ENCODE assay signal across 8 cellular contexts in genomic region chr15:56919708-56920637, GRCh38. TPM values are rescaled to one million over a fixed set of nuclear protein-coding genes. Genes with fewer than 3 reads are reported as not detected.
A peak's percentile ranks its signal among the peaks of the same experiment; 100 is the strongest.
DNase-seq lines count a peak whose midpoint lies in the region; ATAC-seq and TF ChIP-seq lines count a peak whose summit lies in the region.

No MANE protein-coding gene starts in this region.

- H3K4me1 Mint-ChIP-seq in GM23338 (peaks cover 22% of the 10 kb centered on the region), nephron progenitor cell (peaks cover 54% of the 10 kb centered on the region)

- peak overlapping the region; percentile 56; the same call in 1 of the 2 replicates for H2AFZ ChIP-seq in GM23338
- H2AFZ ChIP-seq in fibroblast of lung (ENCODE audit: low read length), result peak overlapping the region; percentile 22

- DNase-seq in GM23338 (ENCODE audit: low spot score) (peak; percentile 72), NCI-H1092 (lab: John Stamatoyannopoulos, UW) (peak; percentile 2), activated T-cell treated with anti-CD3 and anti-CD28 coated beads for 4 hours (peak; percentile 7), fibroblast of lung (ENCODE audit: low read depth in 2 of 2) (peak; percentile 39 to 76), nephron progenitor cell (no peak), COLO668 (lab: John Stamatoyannopoulos, UW; ENCODE audit: unreplicated experiment) (no peak)

- H3K27ac ChIP-seq in GM23338 (ENCODE audit: low read depth) (peak overlapping the region; percentile 96), fibroblast of lung (ENCODE audit: insufficient read depth, low read length) (peak overlapping the region; percentile 83)

- H3K36me3 ChIP-seq in ES-I3 (ENCODE audit: insufficient read depth, low read length) (no peaks in the 10 kb centered on the region), GM23338 (ENCODE audit: insufficient read depth) (peaks cover 14% of the 10 kb centered on the region; the same call in 1 of the 2 replicates), fibroblast of lung (ENCODE audit: control insufficient read depth, insufficient read depth, low read length) (no peaks in the 10 kb centered on the region)

- H4K20me1 ChIP-seq in GM23338 (replicated peaks; ENCODE audit: insufficient read depth), result no peaks in the 10 kb centered on the region
- H4K20me1 ChIP-seq in fibroblast of lung (ENCODE audit: control insufficient read depth, extremely low read depth, insufficient read depth, low read length), result no peaks in the 10 kb centered on the region

- TF ChIP-seq CTCF in GM23338 (conservative IDR thresholded peaks at IDR 0.05; ENCODE audit: low read depth in 2 of 2), result no peak
- no peak for TF ChIP-seq CTCF in fibroblast of lung (conservative IDR thresholded peaks at IDR 0.05 in 1 of 2, IDR thresholded peaks at IDR 0.05 in 1 of 2; ENCODE audit: low read depth in 1 of 2, low read length in 2 of 2)
- no peak for TF ChIP-seq CTCF in nephron progenitor cell (IDR thresholded peaks at IDR 0.05)

- H3K27ac Mint-ChIP-seq in GM23338 (peak overlapping the region; percentile 88), nephron progenitor cell (peak overlapping the region; percentile 97)

- peak overlapping the region; percentile 80 for H3K9ac ChIP-seq in ES-I3 (ENCODE audit: low read depth, low read length)
- H3K9ac ChIP-seq in fibroblast of lung (ENCODE audit: insufficient read depth, low read length), result peak overlapping the region; percentile 84

- peak overlapping the region; percentile 92 for H3K4me3 Mint-ChIP-seq in GM23338
- peak overlapping the region; percentile 96 for H3K4me3 Mint-ChIP-seq in nephron progenitor cell

- H3K9me3 Mint-ChIP-seq in GM23338 (peaks cover 11% of the 10 kb centered on the region; the same call in 1 of the 3 replicates), nephron progenitor cell (peaks cover 29% of the 10 kb centered on the region)

- H3F3A ChIP-seq in GM23338 (replicated peaks; ENCODE audit: low read depth), result no peaks in the 10 kb centered on the region

- H3K4me1 ChIP-seq in ES-I3 (ENCODE audit: insufficient read depth, low read length) (no peaks in the 10 kb centered on the region), GM23338 (ENCODE audit: insufficient read depth) (peaks cover 21% of the 10 kb centered on the region), fibroblast of lung (ENCODE audit: control insufficient read depth, extremely low read depth, insufficient read depth, low read length) (peaks cover 10% of the 10 kb centered on the region)

- H3K4me2 ChIP-seq in GM23338 (peak overlapping the region; percentile 87), fibroblast of lung (ENCODE audit: extremely low read depth, insufficient read depth, low read length) (peak overlapping the region; percentile 73)

- peak overlapping the region; percentile 89 for H3K4me3 ChIP-seq in GM23338
- H3K4me3 ChIP-seq in fibroblast of lung (replicated peaks in 1 of 4; ENCODE audit: control extremely low read depth in 1 of 4, insufficient read depth in 1 of 4, low read depth in 3 of 4, low read length in 4 of 4), result peak overlapping the region; percentile 73 to 91 (median 81)

- H3K79me2 ChIP-seq in GM23338 (replicated peaks; ENCODE audit: insufficient read depth) (peaks cover 60% of the 10 kb centered on the region), fibroblast of lung (ENCODE audit: control insufficient read depth, insufficient read depth, low read length) (peaks cover 53% of the 10 kb centered on the region)

- no peaks in the 10 kb centered on the region for H3K9me3 ChIP-seq in ES-I3 (ENCODE audit: control insufficient read depth, insufficient read depth, low read length)
- H3K9me3 ChIP-seq in fibroblast of lung (ENCODE audit: control insufficient read depth, insufficient read depth, low read depth, low read length), result no peaks in the 10 kb centered on the region

- H3K9me2 ChIP-seq in GM23338 (ENCODE audit: insufficient read depth), result no peaks in the 10 kb centered on the region

- peaks cover 12% of the 10 kb centered on the region for H3K27me3 Mint-ChIP-seq in GM23338 (ENCODE audit: insufficient read depth, low read depth, poor library complexity)
- H3K27me3 Mint-ChIP-seq in nephron progenitor cell (ENCODE audit: low read depth, poor library complexity), result peaks cover 4% of the 10 kb centered on the region

- H3K36me3 Mint-ChIP-seq in GM23338 (ENCODE audit: low read depth) (peaks cover 47% of the 10 kb centered on the region), nephron progenitor cell (ENCODE audit: low read depth) (peaks cover 49% of the 10 kb centered on the region)

- H3K27me3 ChIP-seq in GM23338 (ENCODE audit: insufficient read depth) (no peaks in the 10 kb centered on the region; the same call in 1 of the 2 replicates), fibroblast of lung (ENCODE audit: control insufficient read depth, insufficient read depth, low read length) (no peaks in the 10 kb centered on the region)

- ATAC-seq in GM23338 (peak; percentile 27), GM19328 (IDR thresholded peaks at IDR 0.05; ENCODE audit: unreplicated experiment) (no peak)

TF ChIP-seq in GM23338, 12 proteins besides CTCF, POLR2A, EP300 and RAD21 (continues in another document):
- no peak for TF ChIP-seq REST (IDR thresholded peaks at IDR 0.05; ENCODE audit: unreplicated experiment)
- 0 out of 2 replicates have a peak, but pooled peaks have one; percentile 33 for TF ChIP-seq POLR2AphosphoS5 (IDR thresholded peaks at IDR 0.05; ENCODE audit: low read depth)
- TF ChIP-seq ETS1 (IDR thresholded peaks at IDR 0.05), result no peak
- no peak for TF ChIP-seq EZH2phosphoT487 (IDR thresholded peaks at IDR 0.05; ENCODE audit: unreplicated experiment)

RNA-seq across cellular contexts. Expression of gene TCF12, which starts 1.5 kb away (rescaled TPM):
- total RNA-seq in GM23338 (2014; rRNA removed; shearing (Covaris generic)), result 69.2 and 104 TPM in 2 replicates
- polyA plus RNA-seq in GM23338 (2016; fragmentation: Nextera tagmentation; extraction: Ambion mirVana) (26.9 and 27.6 TPM in 2 replicates), fibroblast of lung (105 and 309 TPM in 2 replicates)
- 125 and 232 TPM in 2 replicates for total RNA-seq in fibroblast of lung
- 50.2 and 134 TPM in 2 replicates for polyA plus RNA-seq in fibroblast of lung (2012)
- polyA minus RNA-seq in fibroblast of lung (ENCODE audit: low replicate concordance), result 224 and 457 TPM in 2 replicates

Comparison
In these comparisons a context has a peak if more than half of its experiments do, and no peak if none do; other contexts are left out.
1. DNase-seq: peak in GM23338 (single experiment), NCI-H1092 (single experiment), activated T-cell treated with anti-CD3 and anti-CD28 coated beads for 4 hours (single experiment) and fibroblast of lung (2 of 2); none in nephron progenitor cell (single experiment) and COLO668 (single experiment).